ENCODE assay signal across 1 cellular context in genomic region chr7:139561-140243, GRCh38.
A peak's percentile ranks its signal among the peaks of the same experiment; 100 is the strongest.
TF ChIP-seq lines count a peak whose summit lies in the region.

No MANE protein-coding gene starts in this region.

TF ChIP-seq in H1, 55 proteins besides CTCF, POLR2A, EP300 and RAD21:
- no peak for TF ChIP-seq ATF3 (IDR thresholded peaks at IDR 0.05; ENCODE audit: insufficient read depth, low read depth, low read length)
- TF ChIP-seq NANOG (IDR thresholded peaks at IDR 0.05; ENCODE audit: insufficient read depth, low read depth, low read length, poor library complexity, severe bottlenecking), result no peak
- TF ChIP-seq E2F6 (IDR thresholded peaks at IDR 0.05), result 0 out of 2 replicates have a peak, but pooled peaks have one; percentile 6
- TF ChIP-seq USF2 (IDR thresholded peaks at IDR 0.05; ENCODE audit: low read length), result no peak
- TF ChIP-seq EZH2 (IDR thresholded peaks at IDR 0.05; ENCODE audit: low read depth, low read length, severe bottlenecking), result no peak
- TF ChIP-seq YY1 (IDR thresholded peaks at IDR 0.05; ENCODE audit: low read depth, low read length), result no peak
